ENCODE assay signal across 23 cellular contexts in genomic region chr5:76744632-76745031, GRCh38. TPM values are rescaled to one million over a fixed set of nuclear protein-coding genes. Genes with fewer than 3 reads are reported as not detected.
DNase-seq lines count a peak whose midpoint lies in the region; ATAC-seq and TF ChIP-seq lines count a peak whose summit lies in the region.
"Had no signal": no experiment of that assay in that cellular context is flagged by ENCODE, and none has a peak within 500 bp of the region (broad histone marks: within the 10 kb centered on the region; RNA-seq: fewer than 3 reads in every experiment).

No MANE protein-coding gene starts in this region.

- no peaks in the 10 kb centered on the region for H3K27me3 Mint-ChIP-seq in activated CD8-positive, alpha-beta memory T cell treated with anti-CD3 and anti-CD28 coated beads, Interleukin-2, amount 10 ng/mL, durations not matched to agents 7 days and 5 days
- no peaks in the 10 kb centered on the region for H3K27me3 Mint-ChIP-seq in natural killer cell treated with Interleukin-12 subunit alpha and Interleukin-12 subunit beta and Interleukin-15 and Interleukin-18, amount 100 ng/mL, for 72 hours
- no peaks in the 10 kb centered on the region for H3K27me3 Mint-ChIP-seq in natural killer cell (ENCODE audit: low read depth in 2 of 2)
- H3K27me3 Mint-ChIP-seq in central memory CD8-positive, alpha-beta T cell = no peaks in the 10 kb centered on the region
- H3K27me3 Mint-ChIP-seq: CD4-positive, CD25-positive, alpha-beta regulatory T cell had no signal

- H3K9me3 ChIP-seq in upper lobe of right lung = no peaks in the 10 kb centered on the region
- H3K9me3 ChIP-seq: BLaER1, Caco-2 had no signal

- no peak overlapping the region for H3K4me3 ChIP-seq in upper lobe of right lung
- H3K4me3 ChIP-seq: BLaER1, GM12878, GM23248 had no signal

- no peaks in the 10 kb centered on the region for H3K9me3 Mint-ChIP-seq in activated CD8-positive, alpha-beta memory T cell treated with anti-CD3 and anti-CD28 coated beads, Interleukin-2, amount 10 ng/mL, durations not matched to agents 7 days and 5 days (ENCODE audit: low read depth)
- no peaks in the 10 kb centered on the region for H3K9me3 Mint-ChIP-seq in natural killer cell treated with Interleukin-12 subunit alpha and Interleukin-12 subunit beta and Interleukin-15 and Interleukin-18, amount 100 ng/mL, for 72 hours
- H3K9me3 Mint-ChIP-seq in natural killer cell = no peaks in the 10 kb centered on the region
- H3K9me3 Mint-ChIP-seq in central memory CD8-positive, alpha-beta T cell = no peaks in the 10 kb centered on the region
- H3K9me3 Mint-ChIP-seq: CD8-positive, alpha-beta T cell; HFFc6 had no signal

- intact Hi-C loops in natural killer cell (cut with micrococcal nuclease) (no loop called here), upper lobe of right lung (cut with DNase I) (no loop called here)

- no peaks in the 10 kb centered on the region for H3K36me3 Mint-ChIP-seq in activated CD8-positive, alpha-beta memory T cell treated with anti-CD3 and anti-CD28 coated beads, Interleukin-2, amount 10 ng/mL, durations not matched to agents 7 days and 5 days
- H3K36me3 Mint-ChIP-seq in natural killer cell treated with Interleukin-12 subunit alpha and Interleukin-12 subunit beta and Interleukin-15 and Interleukin-18, amount 100 ng/mL, for 72 hours = no peaks in the 10 kb centered on the region
- no peaks in the 10 kb centered on the region for H3K36me3 Mint-ChIP-seq in natural killer cell
- no peaks in the 10 kb centered on the region for H3K36me3 Mint-ChIP-seq in central memory CD8-positive, alpha-beta T cell (ENCODE audit: insufficient read depth)
- H3K36me3 Mint-ChIP-seq: CD4-positive, CD25-positive, alpha-beta regulatory T cell; CD8-positive, alpha-beta T cell had no signal

- H3K4me1 ChIP-seq in upper lobe of right lung = no peaks in the 10 kb centered on the region
- H3K4me1 ChIP-seq: BLaER1 had no signal

- CTCF ChIA-PET in activated CD8-positive, alpha-beta memory T cell treated with anti-CD3 and anti-CD28 coated beads, Interleukin-2, amount 10 ng/mL, durations not matched to agents 7 days and 5 days (lab: Charles Lee) = interaction anchor here (0.6 to 2.2 kb wide), 5 partner anchors 8 to 30 kb away, joined by 3 to 13 read pairs (median 3); no protein-coding TSS in a partner anchor

- no peak for DNase-seq in activated CD8-positive, alpha-beta memory T cell treated with anti-CD3 and anti-CD28 coated beads, Interleukin-2, amount 10 ng/mL, durations not matched to agents 7 days and 5 days
- no peak for DNase-seq in activated CD8-positive, alpha-beta memory T cell treated with anti-CD3 and anti-CD28 coated beads for 24 hours
- DNase-seq in natural killer cell treated with Interleukin-12 subunit alpha and Interleukin-12 subunit beta and Interleukin-15 and Interleukin-18, amount 100 ng/mL, for 72 hours (ENCODE audit: low spot score) = no peak
- DNase-seq in natural killer cell (no peak), upper lobe of right lung (no peak)
- DNase-seq in central memory CD8-positive, alpha-beta T cell (ENCODE audit: low spot score in 2 of 2) = no peak
- DNase-seq: Caco-2; CD4-positive, CD25-positive, alpha-beta regulatory T cell; CD8-positive, alpha-beta T cell; DMS153; DND-41; GDM1; GM23248; H7; HCEC 1CT; HFFc6 had no signal

- no peaks in the 10 kb centered on the region for H3K27me3 ChIP-seq in upper lobe of right lung
- H3K27me3 ChIP-seq: BLaER1 had no signal

- peak overlapping the region; percentile 19 for H3K27ac ChIP-seq in upper lobe of right lung
- H3K27ac ChIP-seq: 22Rv1, BLaER1, C4-2B, GM23248 had no signal

- TF ChIP-seq CTCF in natural killer cell (IDR thresholded peaks at IDR 0.05) (no peak), upper lobe of right lung (IDR thresholded peaks at IDR 0.05) (no peak)

- no peak for ATAC-seq in activated CD8-positive, alpha-beta memory T cell treated with anti-CD3 and anti-CD28 coated beads, Interleukin-2, amount 10 ng/mL, durations not matched to agents 7 days and 5 days
- no peak for ATAC-seq in natural killer cell treated with Interleukin-12 subunit alpha and Interleukin-12 subunit beta and Interleukin-15 and Interleukin-18, amount 100 ng/mL, for 72 hours
- no peak for ATAC-seq in natural killer cell
- ATAC-seq in central memory CD8-positive, alpha-beta T cell (replicated peaks; ENCODE audit: extremely low read depth, poor library complexity, severe bottlenecking) = no peak
- no peak for ATAC-seq in upper lobe of right lung
- ATAC-seq in HG03571 (IDR thresholded peaks at IDR 0.05; ENCODE audit: unreplicated experiment) = no peak
- no peak for ATAC-seq in HG02938 (IDR thresholded peaks at IDR 0.05; ENCODE audit: unreplicated experiment)
- ATAC-seq: CD8-positive, alpha-beta T cell; GM12878 had no signal

- H3K4me3 Mint-ChIP-seq in activated CD8-positive, alpha-beta memory T cell treated with anti-CD3 and anti-CD28 coated beads, Interleukin-2, amount 10 ng/mL, durations not matched to agents 7 days and 5 days = no peak overlapping the region
- H3K4me3 Mint-ChIP-seq in natural killer cell treated with Interleukin-12 subunit alpha and Interleukin-12 subunit beta and Interleukin-15 and Interleukin-18, amount 100 ng/mL, for 72 hours = no peak overlapping the region
- H3K4me3 Mint-ChIP-seq in natural killer cell = no peak overlapping the region
- H3K4me3 Mint-ChIP-seq in central memory CD8-positive, alpha-beta T cell = no peak overlapping the region
- H3K4me3 Mint-ChIP-seq: B cell; CD4-positive, CD25-positive, alpha-beta regulatory T cell; CD8-positive, alpha-beta T cell; HFFc6 had no signal

- peak overlapping the region; percentile 24 for H3K27ac Mint-ChIP-seq in activated CD8-positive, alpha-beta memory T cell treated with anti-CD3 and anti-CD28 coated beads, Interleukin-2, amount 10 ng/mL, durations not matched to agents 7 days and 5 days
- H3K27ac Mint-ChIP-seq in natural killer cell treated with Interleukin-12 subunit alpha and Interleukin-12 subunit beta and Interleukin-15 and Interleukin-18, amount 100 ng/mL, for 72 hours = peak overlapping the region; percentile 33 to 69
- H3K27ac Mint-ChIP-seq in natural killer cell = no peak overlapping the region
- H3K27ac Mint-ChIP-seq in central memory CD8-positive, alpha-beta T cell (ENCODE audit: low read depth) = peak overlapping the region; percentile 55
- H3K27ac Mint-ChIP-seq: B cell; CD4-positive, CD25-positive, alpha-beta regulatory T cell; CD8-positive, alpha-beta T cell; HFFc6 had no signal

- peaks cover 24% of the 10 kb centered on the region for H3K4me1 Mint-ChIP-seq in activated CD8-positive, alpha-beta memory T cell treated with anti-CD3 and anti-CD28 coated beads, Interleukin-2, amount 10 ng/mL, durations not matched to agents 7 days and 5 days
- peaks cover 11 to 14% of the 10 kb centered on the region in 2 donors for H3K4me1 Mint-ChIP-seq in natural killer cell treated with Interleukin-12 subunit alpha and Interleukin-12 subunit beta and Interleukin-15 and Interleukin-18, amount 100 ng/mL, for 72 hours (ENCODE audit: low read depth in 2 of 2)
- peaks cover 23 to 29% of the 10 kb centered on the region in 2 donors for H3K4me1 Mint-ChIP-seq in natural killer cell
- peaks cover 9% of the 10 kb centered on the region for H3K4me1 Mint-ChIP-seq in central memory CD8-positive, alpha-beta T cell
- H3K4me1 Mint-ChIP-seq: B cell had no signal

- no peaks in the 10 kb centered on the region for H3K36me3 ChIP-seq in upper lobe of right lung
- H3K36me3 ChIP-seq: BLaER1 had no signal

RNA-seq across cellular contexts. Expression of gene F2R, which starts 28.7 kb away (rescaled TPM):
- 10 to 100 TPM; 39.7 to 44.7 TPM for total RNA-seq in activated CD8-positive, alpha-beta memory T cell treated with anti-CD3 and anti-CD28 coated beads, Interleukin-2, amount 10 ng/mL, durations not matched to agents 7 days and 5 days
- 10 to 100 TPM in 1 of 2 donors, 1 to 10 TPM in 1; 8.1 to 23.7 TPM for total RNA-seq in natural killer cell treated with Interleukin-12 subunit alpha and Interleukin-12 subunit beta and Interleukin-15 and Interleukin-18, amount 100 ng/mL, for 72 hours
- 10 to 100 TPM; 43.2 to 53.9 (median 50.1) TPM for total RNA-seq in natural killer cell
- 38.6 TPM for total RNA-seq in upper lobe of right lung

Comparison
In these comparisons a context has a peak if more than half of its experiments do, and no peak if none do; other contexts are left out.
1. H3K27ac Mint-ChIP-seq: peak in activated CD8-positive, alpha-beta memory T cell treated with anti-CD3 and anti-CD28 coated beads, Interleukin-2, amount 10 ng/mL, durations not matched to agents 7 days and 5 days (single experiment), natural killer cell treated with Interleukin-12 subunit alpha and Interleukin-12 subunit beta and Interleukin-15 and Interleukin-18, amount 100 ng/mL, for 72 hours (2 of 2) and central memory CD8-positive, alpha-beta T cell (single experiment); none in natural killer cell (0 of 2).